ENCODE assay signal across 1 cellular context in genomic region chr16:66514980-66515480, GRCh38.
TF ChIP-seq lines count a peak whose summit lies in the region.
"Not testable (repeated sequence)": the region's sequence is repeated elsewhere in the genome, so short reads cannot be mapped to it uniquely, and the experiment has no call there.

No MANE protein-coding gene starts in this region.

TF ChIP-seq in HepG2, 621 proteins besides CTCF, POLR2A, EP300 and RAD21:
- TF ChIP-seq HDAC1 (CRISPR knock-in tag; IDR thresholded peaks at IDR 0.05) (0 out of 2 replicates have a peak, but pooled peaks have one; percentile 36), SOX6 (CRISPR knock-in tag; IDR thresholded peaks at IDR 0.05) (peak; percentile 20), MED1 (CRISPR knock-in tag; IDR thresholded peaks at IDR 0.05) (peak; percentile 34; the same call in 1 of the 2 replicates), RARA (CRISPR knock-in tag; IDR thresholded peaks at IDR 0.05) (peak; percentile 52; the same call in 1 of the 2 replicates), ZFX (CRISPR knock-in tag; IDR thresholded peaks at IDR 0.05; ENCODE audit: low read depth) (peak; percentile 14; the same call in 1 of the 2 replicates), BCL6 (CRISPR knock-in tag; IDR thresholded peaks at IDR 0.05) (0 out of 2 replicates have a peak, but pooled peaks have one; percentile 28), ATF7-NPFF (CRISPR knock-in tag; IDR thresholded peaks at IDR 0.05; ENCODE audit: low read depth) (0 out of 2 replicates have a peak, but pooled peaks have one; percentile 40), ZNF687 (CRISPR knock-in tag; IDR thresholded peaks at IDR 0.05) (peak; percentile 65; the same call in 1 of the 2 replicates), SOX13 (CRISPR knock-in tag; conservative IDR thresholded peaks at IDR 0.05 in 1 of 2, IDR thresholded peaks at IDR 0.05 in 1 of 2) (0 out of 4 replicates have a peak, but pooled peaks of 1 of the 2 experiments have one; percentile 4), HNF4A (CRISPR knock-in tag; IDR thresholded peaks at IDR 0.05) (peak; percentile 8; the same call in 1 of the 2 replicates)
- not testable (repeated sequence) for TF ChIP-seq SOX6, SOX13 (IDR thresholded peaks at IDR 0.05)
- TF ChIP-seq, protein P1, sequence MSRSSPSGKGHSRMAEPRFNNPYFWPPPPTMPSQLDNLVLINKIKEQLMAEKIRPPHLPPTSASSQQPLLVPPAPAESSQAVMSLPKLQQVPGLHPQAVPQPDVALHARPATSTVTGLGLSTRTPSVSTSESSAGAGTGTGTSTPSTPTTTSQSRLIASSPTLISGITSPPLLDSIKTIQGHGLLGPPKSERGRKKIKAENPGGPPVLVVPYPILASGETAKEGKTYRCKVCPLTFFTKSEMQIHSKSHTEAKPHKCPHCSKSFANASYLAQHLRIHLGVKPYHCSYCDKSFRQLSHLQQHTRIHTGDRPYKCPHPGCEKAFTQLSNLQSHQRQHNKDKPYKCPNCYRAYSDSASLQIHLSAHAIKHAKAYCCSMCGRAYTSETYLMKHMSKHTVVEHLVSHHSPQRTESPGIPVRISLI (CRISPR knock-in tag; IDR thresholded peaks at IDR 0.05; ENCODE audit: borderline replicate concordance) = peak; percentile 39; the same call in 1 of the 2 replicates
- TF ChIP-seq, protein P2, sequence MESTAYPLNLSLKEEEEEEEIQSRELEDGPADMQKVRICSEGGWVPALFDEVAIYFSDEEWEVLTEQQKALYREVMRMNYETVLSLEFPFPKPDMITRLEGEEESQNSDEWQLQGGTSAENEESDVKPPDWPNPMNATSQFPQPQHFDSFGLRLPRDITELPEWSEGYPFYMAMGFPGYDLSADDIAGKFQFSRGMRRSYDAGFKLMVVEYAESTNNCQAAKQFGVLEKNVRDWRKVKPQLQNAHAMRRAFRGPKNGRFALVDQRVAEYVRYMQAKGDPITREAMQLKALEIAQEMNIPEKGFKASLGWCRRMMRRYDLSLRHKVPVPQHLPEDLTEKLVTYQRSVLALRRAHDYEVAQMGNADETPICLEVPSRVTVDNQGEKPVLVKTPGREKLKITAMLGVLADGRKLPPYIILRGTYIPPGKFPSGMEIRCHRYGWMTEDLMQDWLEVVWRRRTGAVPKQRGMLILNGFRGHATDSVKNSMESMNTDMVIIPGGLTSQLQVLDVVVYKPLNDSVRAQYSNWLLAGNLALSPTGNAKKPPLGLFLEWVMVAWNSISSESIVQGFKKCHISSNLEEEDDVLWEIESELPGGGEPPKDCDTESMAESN (CRISPR knock-in tag; conservative IDR thresholded peaks at IDR 0.05) = 0 out of 2 replicates have a peak, but pooled peaks have one; percentile 37
- TF ChIP-seq, protein P3, sequence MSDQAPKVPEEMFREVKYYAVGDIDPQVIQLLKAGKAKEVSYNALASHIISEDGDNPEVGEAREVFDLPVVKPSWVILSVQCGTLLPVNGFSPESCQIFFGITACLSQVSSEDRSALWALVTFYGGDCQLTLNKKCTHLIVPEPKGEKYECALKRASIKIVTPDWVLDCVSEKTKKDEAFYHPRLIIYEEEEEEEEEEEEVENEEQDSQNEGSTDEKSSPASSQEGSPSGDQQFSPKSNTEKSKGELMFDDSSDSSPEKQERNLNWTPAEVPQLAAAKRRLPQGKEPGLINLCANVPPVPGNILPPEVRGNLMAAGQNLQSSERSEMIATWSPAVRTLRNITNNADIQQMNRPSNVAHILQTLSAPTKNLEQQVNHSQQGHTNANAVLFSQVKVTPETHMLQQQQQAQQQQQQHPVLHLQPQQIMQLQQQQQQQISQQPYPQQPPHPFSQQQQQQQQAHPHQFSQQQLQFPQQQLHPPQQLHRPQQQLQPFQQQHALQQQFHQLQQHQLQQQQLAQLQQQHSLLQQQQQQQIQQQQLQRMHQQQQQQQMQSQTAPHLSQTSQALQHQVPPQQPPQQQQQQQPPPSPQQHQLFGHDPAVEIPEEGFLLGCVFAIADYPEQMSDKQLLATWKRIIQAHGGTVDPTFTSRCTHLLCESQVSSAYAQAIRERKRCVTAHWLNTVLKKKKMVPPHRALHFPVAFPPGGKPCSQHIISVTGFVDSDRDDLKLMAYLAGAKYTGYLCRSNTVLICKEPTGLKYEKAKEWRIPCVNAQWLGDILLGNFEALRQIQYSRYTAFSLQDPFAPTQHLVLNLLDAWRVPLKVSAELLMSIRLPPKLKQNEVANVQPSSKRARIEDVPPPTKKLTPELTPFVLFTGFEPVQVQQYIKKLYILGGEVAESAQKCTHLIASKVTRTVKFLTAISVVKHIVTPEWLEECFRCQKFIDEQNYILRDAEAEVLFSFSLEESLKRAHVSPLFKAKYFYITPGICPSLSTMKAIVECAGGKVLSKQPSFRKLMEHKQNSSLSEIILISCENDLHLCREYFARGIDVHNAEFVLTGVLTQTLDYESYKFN (CRISPR knock-in tag; conservative IDR thresholded peaks at IDR 0.05) = peak; percentile 66
